Comparison of ENCODE assay signal across 11 cellular contexts in genomic region chr20:34375977-34376430, GRCh38. TPM values are rescaled to one million over a fixed set of nuclear protein-coding genes. Genes with fewer than 3 reads are reported as not detected.
DNase-seq lines count a peak whose midpoint lies in the region.
"Had no signal": no experiment of that assay in that cellular context is flagged by ENCODE, and none has a peak within 500 bp of the region (broad histone marks: within the 10 kb centered on the region; RNA-seq: fewer than 3 reads in every experiment).

No MANE protein-coding gene starts in this region.

- in situ Hi-C loops in G401 (cut with HindIII; ENCODE audit: low sequenced_read_pairs), result no loop called here

- peak; percentile 38 for DNase-seq in activated CD8-positive, alpha-beta memory T cell treated with anti-CD3 and anti-CD28 coated beads for 24 hours
- no peak for DNase-seq in activated CD8-positive, alpha-beta memory T cell treated with anti-CD3 and anti-CD28 coated beads, Interleukin-2, amount 50 U/mL, for 48 hours
- DNase-seq in NCI-H2029 treated with DMSO at 0.1 percent for 48 hours (lab: John Stamatoyannopoulos, UW) (peak; percentile 41), glomerular visceral epithelial cell (ENCODE audit: extremely low spot score) (peak; percentile 66), retina (peak; percentile 13), COR-L47 (lab: John Stamatoyannopoulos, UW) (no peak), G401 (ENCODE audit: low spot score) (no peak)
- no peak for DNase-seq in stimulated activated CD4-positive, alpha-beta T cell treated with anti-CD3 and anti-CD28 coated beads, Interleukin-4, amount 100 ng/mL, for 1 hour
- DNase-seq: NCI-H1436 treated with DMSO at 0.1 percent for 48 hours; stimulated activated CD8-positive, alpha-beta memory T cell treated with anti-CD3 and anti-CD28 coated beads, Interleukin-4, amount 100 ng/mL, for 48 hours; upper lobe of right lung had no signal

RNA-seq across cellular contexts. Expression of gene ITCH, which starts 12.9 kb away (rescaled TPM):
- total RNA-seq in G401 (2014; rRNA removed; shearing (Covaris generic)), result 33.2 and 34.8 TPM in 2 replicates

Comparison
In these comparisons a context has a peak if more than half of its experiments do, and no peak if none do; other contexts are left out.
1. DNase-seq: peak in activated CD8-positive, alpha-beta memory T cell treated with anti-CD3 and anti-CD28 coated beads for 24 hours (single experiment), NCI-H2029 treated with DMSO at 0.1 percent for 48 hours (single experiment), glomerular visceral epithelial cell (single experiment) and retina (single experiment); none in activated CD8-positive, alpha-beta memory T cell treated with anti-CD3 and anti-CD28 coated beads, Interleukin-2, amount 50 U/mL, for 48 hours (single experiment), stimulated activated CD4-positive, alpha-beta T cell treated with anti-CD3 and anti-CD28 coated beads, Interleukin-4, amount 100 ng/mL, for 1 hour (single experiment), COR-L47 (single experiment) and G401 (single experiment).